13 cellular contexts compared by ENCODE assay signal in the genomic region with DNA sequence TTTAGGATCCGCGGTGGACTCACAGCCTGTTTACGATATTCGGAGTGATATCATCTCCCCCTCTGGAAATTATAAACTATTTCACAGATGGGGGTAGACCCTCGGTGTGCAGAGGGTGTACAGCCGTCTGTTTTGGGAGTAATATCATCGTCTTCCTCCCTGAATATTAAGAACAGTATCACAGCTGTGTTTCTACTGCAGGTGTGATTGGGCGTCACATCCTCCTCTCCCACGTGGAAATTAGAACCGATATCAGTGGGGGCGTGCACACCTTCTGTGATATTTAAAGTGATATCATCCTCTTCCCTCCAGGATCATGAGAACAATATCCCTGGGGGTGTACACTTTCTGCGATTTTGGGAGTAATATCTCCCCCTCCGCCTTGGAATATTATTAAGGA. TPM values are rescaled to one million over a fixed set of nuclear protein-coding genes. Genes with fewer than 3 reads are reported as not detected.
"Had no signal": no experiment of that assay in that cellular context is flagged by ENCODE, and none has a peak within 500 bp of the region (broad histone marks: within the 10 kb centered on the region; RNA-seq: fewer than 3 reads in every experiment).

No MANE protein-coding gene starts in this region.

RNA-seq across cellular contexts. Expression of a gene that starts 19.2 kb away (rescaled TPM):
- total RNA-seq: esophagus mucosa, fibroblast of lung, gastrocnemius medialis, heart right ventricle, left lobe of liver, lower leg skin, mesothelial cell of epicardium, mucosa of gallbladder, progenitor cell of endocrine pancreas, right cardiac atrium, thoracic aorta, transverse colon, ureter had no signal
